ENCODE assay signal across 25 cellular contexts in the genomic region with DNA sequence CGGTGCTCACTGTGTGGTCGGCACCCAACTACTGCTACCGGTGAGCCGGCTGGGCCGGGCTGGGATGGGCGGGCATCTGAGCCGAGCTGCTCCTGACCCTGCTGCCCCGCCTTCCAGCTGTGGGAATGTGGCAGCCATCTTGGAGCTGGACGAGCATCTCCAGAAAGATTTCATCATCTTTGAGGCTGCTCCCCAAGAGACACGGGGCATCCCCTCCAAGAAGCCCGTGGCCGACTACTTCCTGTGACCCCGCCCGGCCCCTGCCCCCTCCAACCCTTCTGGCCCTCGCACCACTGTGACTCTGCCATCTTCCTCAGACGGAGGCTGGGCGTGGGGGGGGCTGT. TPM values are rescaled to one million over a fixed set of nuclear protein-coding genes. Genes with fewer than 3 reads are reported as not detected.
A peak's percentile ranks its signal among the peaks of the same experiment; 100 is the strongest.
DNase-seq lines count a peak whose midpoint lies in the region; ATAC-seq, FAIRE-seq and TF ChIP-seq lines count a peak whose summit lies in the region.
"Had no signal": no experiment of that assay in that cellular context is flagged by ENCODE, and none has a peak within 500 bp of the region (broad histone marks: within the 10 kb centered on the region; RNA-seq: fewer than 3 reads in every experiment).

No MANE protein-coding gene starts in this region.

- H3K4ac ChIP-seq in H1 (replicated peaks; ENCODE audit: insufficient read length, low read depth, low read length) = no peak overlapping the region
- no peak overlapping the region for H3K4ac ChIP-seq in mesendoderm (ENCODE audit: low read depth, low read length)

- H3K18ac ChIP-seq in H1 (ENCODE audit: extremely low read depth, low read length) (no peak overlapping the region), mesendoderm (ENCODE audit: low read length) (peak overlapping the region; percentile 19)

- no peaks in the 10 kb centered on the region for H3K4me1 ChIP-seq in H1 (replicated peaks in 1 of 4; ENCODE audit: control insufficient read depth in 3 of 4, insufficient read depth in 4 of 4, low read length in 3 of 4)
- peaks cover 4% of the 10 kb centered on the region for H3K4me1 ChIP-seq in mesendoderm (ENCODE audit: control insufficient read depth, low read depth, low read length)
- H3K4me1 ChIP-seq in thoracic aorta (ENCODE audit: control insufficient read depth in 1 of 2, low read depth in 2 of 2) = no peaks in the 10 kb centered on the region
- H3K4me1 ChIP-seq: neural progenitor cell, transverse colon had no signal

- H2BK120ac ChIP-seq in H1 (replicated peaks; ENCODE audit: low read depth, low read length) = no peak overlapping the region
- H2BK120ac ChIP-seq in mesendoderm (ENCODE audit: low read depth, low read length) = no peak overlapping the region

- no peak overlapping the region for H2BK20ac ChIP-seq in H1 (ENCODE audit: low read length)

- no peak for TF ChIP-seq POLR2A in H1 (IDR thresholded peaks at IDR 0.05; ENCODE audit: control extremely low read depth in 1 of 2, low read depth in 2 of 2, low read length in 2 of 2)

- no peak for TF ChIP-seq EP300 in H1 (IDR thresholded peaks at IDR 0.05; ENCODE audit: borderline replicate concordance in 1 of 2, low read depth in 2 of 2, low read length in 2 of 2)

- H2AFZ ChIP-seq in H1 (ENCODE audit: low read length) = no peak overlapping the region
- H2AFZ ChIP-seq: neural progenitor cell had no signal

- H3K23me2 ChIP-seq in H1 (ENCODE audit: low read depth, low read length) = no peaks in the 10 kb centered on the region

- H4K20me1 ChIP-seq in H1 (replicated peaks in 1 of 2; ENCODE audit: control insufficient read depth in 1 of 2, insufficient read depth in 2 of 2, low read length in 2 of 2) = peaks cover 7 to 17% of the 10 kb centered on the region in 2 experiments

- no peak overlapping the region for H2BK5ac ChIP-seq in H1 (ENCODE audit: low read depth, low read length)
- H2BK5ac ChIP-seq in mesendoderm (ENCODE audit: low read length) = no peak overlapping the region

- no peaks in the 10 kb centered on the region for H3K9me3 ChIP-seq in H1 (ENCODE audit: insufficient read depth in 2 of 2, low read depth in 1 of 2, low read length in 1 of 2)
- H3K9me3 ChIP-seq in thoracic aorta = no peaks in the 10 kb centered on the region
- no peaks in the 10 kb centered on the region for H3K9me3 ChIP-seq in MG63
- H3K9me3 ChIP-seq: transverse colon had no signal

- WGBS in H1 (ENCODE audit: extremely low coverage in 1 of 2, insufficient coverage in 1 of 2, insufficient read length in 1 of 2, insufficient replicate concordance in 2 of 2, low coverage in 1 of 2, low lambda C conversion rate in 2 of 2, missing lambda C conversion rate in 1 of 2), 2 experiments = 88% methylated on average over 5 of the region's 17 CpGs; no CpG with 5 or more reads in 1 of the 2 experiments
- WGBS in mesendoderm (ENCODE audit: extremely low coverage, insufficient coverage, low lambda C conversion rate) = no CpG with 5 or more reads among the region's 17 CpGs

- no peak for TF ChIP-seq RAD21 in H1 (IDR thresholded peaks at IDR 0.05 in 1 of 2, conservative IDR thresholded peaks at IDR 0.05 in 1 of 2; ENCODE audit: low read depth in 2 of 2, low read length in 2 of 2)

- no peak overlapping the region for H4K5ac ChIP-seq in H1 (ENCODE audit: insufficient read length, low read depth, low read length)
- H4K5ac ChIP-seq in mesendoderm (ENCODE audit: low read length) = no peak overlapping the region

- H3K27ac ChIP-seq in H1 (ENCODE audit: low read depth, low read length) (no peak overlapping the region), mesendoderm (ENCODE audit: low read depth, low read length) (no peak overlapping the region), thoracic aorta (peak overlapping the region in 1 of 2 donors; percentile 46)
- H3K27ac ChIP-seq: neural progenitor cell, transverse colon, VCaP had no signal

- H3K27ac Mint-ChIP-seq in activated T-cell treated with anti-CD3 and anti-CD28 coated beads, Interleukin-2, amount 50 U/mL, for 24 hours = peak overlapping the region; percentile 40
- H3K27ac Mint-ChIP-seq: activated naive CD4-positive, alpha-beta T cell treated with anti-CD3 and anti-CD28 coated beads, Interleukin-2, amount 50 U/mL, for 24 hours; neural progenitor cell had no signal

- H2AK5ac ChIP-seq in H1 (ENCODE audit: low read depth, low read length) (no peak overlapping the region), mesendoderm (ENCODE audit: low read length) (no peak overlapping the region)

- no peak overlapping the region for H3K23ac ChIP-seq in H1 (ENCODE audit: insufficient read length)
- H3K23ac ChIP-seq in mesendoderm (ENCODE audit: low read length) = no peak overlapping the region

- no peaks in the 10 kb centered on the region for H3K27me3 Mint-ChIP-seq in activated T-cell treated with anti-CD3 and anti-CD28 coated beads, Interleukin-2, amount 50 U/mL, for 24 hours
- H3K27me3 Mint-ChIP-seq: activated naive CD4-positive, alpha-beta T cell treated with anti-CD3 and anti-CD28 coated beads, Interleukin-2, amount 50 U/mL, for 24 hours had no signal

- H3K9me3 Mint-ChIP-seq in activated T-cell treated with anti-CD3 and anti-CD28 coated beads, Interleukin-2, amount 50 U/mL, for 24 hours = no peaks in the 10 kb centered on the region
- H3K9me3 Mint-ChIP-seq: activated naive CD4-positive, alpha-beta T cell treated with anti-CD3 and anti-CD28 coated beads, Interleukin-2, amount 50 U/mL, for 24 hours; brain; neural progenitor cell had no signal

- H3K14ac ChIP-seq in H1 (ENCODE audit: insufficient read length) = no peak overlapping the region

- H3K56ac ChIP-seq in H1 (replicated peaks; ENCODE audit: insufficient read length, low read depth, low read length) (no peak overlapping the region), mesendoderm (ENCODE audit: low read length) (peak overlapping the region; percentile 67)

- no peak overlapping the region for H3K9ac ChIP-seq in H1 (replicated peaks in 1 of 4; ENCODE audit: extremely low read depth in 1 of 4, low read depth in 3 of 4, low read length in 3 of 4)
- H3K9ac ChIP-seq in mesendoderm (ENCODE audit: low read length) = no peak overlapping the region
- H3K9ac ChIP-seq: neural progenitor cell had no signal

- FAIRE-seq in H1 (lab: Jason Lieb, UNC) = no peak
- FAIRE-seq: endometrium, frontal cortex, H54 had no signal

- no peak overlapping the region for H3K4me3 ChIP-seq in H1 (ENCODE audit: extremely low read depth in 1 of 4, insufficient read depth in 2 of 4, low read depth in 3 of 4, low read length in 4 of 4)
- no peak overlapping the region for H3K4me3 ChIP-seq in mesendoderm (ENCODE audit: low read length)
- no peak overlapping the region for H3K4me3 ChIP-seq in thoracic aorta
- H3K4me3 ChIP-seq in MG63 = no peak overlapping the region
- H3K4me3 ChIP-seq: coronary artery, neural progenitor cell, transverse colon had no signal

- no peak overlapping the region for H4K91ac ChIP-seq in H1 (replicated peaks; ENCODE audit: insufficient read length, low read length)

- ATAC-seq in thoracic aorta (ENCODE audit: insufficient number of reproducible peaks, low FRiP score, low read depth) = peak; percentile 32
- no peak for ATAC-seq in activated CD4-positive, CD25-positive, alpha-beta regulatory T cell treated with anti-CD3 and anti-CD28 coated beads, Interleukin-2, amount 50 U/mL, for 24 hours

- peaks cover 16% of the 10 kb centered on the region for H3K4me1 Mint-ChIP-seq in activated T-cell treated with anti-CD3 and anti-CD28 coated beads, Interleukin-2, amount 50 U/mL, for 24 hours (ENCODE audit: low read depth)
- H3K4me1 Mint-ChIP-seq: brain, neural progenitor cell had no signal

- H3K36me3 ChIP-seq in H1 (ENCODE audit: control insufficient read depth in 2 of 4, insufficient read depth in 4 of 4, low read length in 3 of 4) = peaks cover 21 to 55% (median 34%) of the 10 kb centered on the region in 4 experiments
- H3K36me3 ChIP-seq in mesendoderm (ENCODE audit: control insufficient read depth, insufficient read depth, low read length) = peaks cover 18% of the 10 kb centered on the region
- peaks cover 43% of the 10 kb centered on the region for H3K36me3 ChIP-seq in thoracic aorta
- H3K36me3 ChIP-seq in MG63 = peaks cover 64% of the 10 kb centered on the region
- H3K36me3 ChIP-seq: neural progenitor cell had no signal

- H3K27me3 ChIP-seq in H1 (replicated peaks in 1 of 4; ENCODE audit: control insufficient read depth in 3 of 4, extremely low read depth in 1 of 4, insufficient read depth in 3 of 4, low read length in 3 of 4) = no peaks in the 10 kb centered on the region; a peak in 1 of 7 replicates
- no peaks in the 10 kb centered on the region for H3K27me3 ChIP-seq in mesendoderm (ENCODE audit: insufficient read depth, low read length, poor library complexity)
- H3K27me3 ChIP-seq in thoracic aorta (replicated peaks; ENCODE audit: insufficient read depth) = no peaks in the 10 kb centered on the region
- H3K27me3 ChIP-seq in MG63 = no peaks in the 10 kb centered on the region
- H3K27me3 ChIP-seq: neural progenitor cell, transverse colon had no signal

- no peak overlapping the region for H2BK12ac ChIP-seq in H1 (ENCODE audit: low read depth, low read length)

- CTCF ChIA-PET in H1 (lab: Charles Lee; ENCODE audit: partially characterized antibody) = interaction anchor here (0.6 to 2.2 kb wide), 3 partner anchors 28 to 219 kb away, joined by 3 to 7 read pairs (median 5); no protein-coding TSS in a partner anchor

- H2BK15ac ChIP-seq in H1 (ENCODE audit: low read length) = no peak overlapping the region
- no peak overlapping the region for H2BK15ac ChIP-seq in mesendoderm (replicated peaks; ENCODE audit: low read depth)

- H3K4me3 Mint-ChIP-seq in activated T-cell treated with anti-CD3 and anti-CD28 coated beads, Interleukin-2, amount 50 U/mL, for 24 hours = no peak overlapping the region
- H3K4me3 Mint-ChIP-seq: activated naive CD4-positive, alpha-beta T cell treated with anti-CD3 and anti-CD28 coated beads, Interleukin-2, amount 50 U/mL, for 24 hours; neural progenitor cell had no signal

- POLR2A ChIA-PET in H1 (lab: Charles Lee; ENCODE audit: partially characterized antibody) = interaction anchor here (1.1 to 14.0 kb wide), 3 partner anchors 9 to 12 kb away, joined by 4 to 353 read pairs (median 6); partner anchors contain the start of genes ALDOA and PPP4C

- H3K36me3 Mint-ChIP-seq in activated T-cell treated with anti-CD3 and anti-CD28 coated beads, Interleukin-2, amount 50 U/mL, for 24 hours (ENCODE audit: low read depth) = peaks cover 73% of the 10 kb centered on the region

- TF ChIP-seq CTCF in H1 (IDR thresholded peaks at IDR 0.05; ENCODE audit: control extremely low read depth in 1 of 3, insufficient read depth in 1 of 3, low read depth in 1 of 3, low read length in 3 of 3) = no peak
- TF ChIP-seq CTCF in thoracic aorta (IDR thresholded peaks at IDR 0.05) = no peak

- no peak for DNase-seq in activated T-cell treated with anti-CD3 and anti-CD28 coated beads, Interleukin-2, amount 50 U/mL, for 24 hours
- DNase-seq in activated T-cell treated with anti-CD3 and anti-CD28 coated beads, Interleukin-2, amount 50 U/mL, for 1 hour = no peak
- DNase-seq in H1 (ENCODE audit: low read depth in 1 of 2, low spot score in 2 of 2) (no peak), mesendoderm (no peak), thoracic aorta (ENCODE audit: low spot score) (no peak), MG63 (no peak), SIG-M5 treated with dmso at 0.1 percent for 504 hours (lab: John Stamatoyannopoulos, UW; ENCODE audit: unreplicated experiment) (no peak)
- DNase-seq: activated CD4-positive, alpha-beta T cell treated with anti-CD3 and anti-CD28 coated beads, Interleukin-2, amount 50 U/mL, for 48 hours; activated T-cell treated with anti-CD3 and anti-CD28 coated beads for 4 hours; C1 segment of cervical spinal cord; GDM1; midbrain; NCI-H1417 treated with DMSO at 0.1 percent for 48 hours; NCI-H526 treated with DMSO at 0.1 percent for 48 hours; SHP77 treated with DMSO at 0.1 percent for 48 hours; transverse colon had no signal

- H3K79me1 ChIP-seq in H1 (ENCODE audit: low read depth, low read length) (no peaks in the 10 kb centered on the region; the same call in 1 of the 2 replicates), mesendoderm (ENCODE audit: low read length) (peaks cover 2% of the 10 kb centered on the region)

- H3K79me2 ChIP-seq in H1 (ENCODE audit: control insufficient read depth in 1 of 2, insufficient read depth in 2 of 2, low read length in 2 of 2) (peaks cover 0 to 4% of the 10 kb centered on the region in 2 experiments; a peak in 1 of 4 replicates), mesendoderm (ENCODE audit: control insufficient read depth, insufficient read depth, low read length) (no peaks in the 10 kb centered on the region)

- no peak overlapping the region for H3K4me2 ChIP-seq in H1 (ENCODE audit: insufficient read depth in 1 of 2, low read depth in 2 of 2, low read length in 2 of 2)
- no peak overlapping the region for H3K4me2 ChIP-seq in mesendoderm (ENCODE audit: low read length)
- H3K4me2 ChIP-seq: neural progenitor cell had no signal

- H4K8ac ChIP-seq in H1 (ENCODE audit: extremely low read depth, insufficient read depth, low read length) = no peak overlapping the region
- no peak overlapping the region for H4K8ac ChIP-seq in mesendoderm (ENCODE audit: low read depth, low read length)

RNA-seq across cellular contexts. Expression of gene TBX6, which starts 6.9 kb away (rescaled TPM):
- 2.3 and 2.8 TPM in 2 replicates for total RNA-seq in H1 (2021; fragmentation: NEBNext Ultra II Directional; extraction: Animal tissue kit (Norgen Biotek cat#: 25700))
- polyA plus RNA-seq in H1 (2011; rRNA removed) = 2.2 and 3.6 TPM in 2 replicates
- 1.5 TPM for polyA plus RNA-seq in H1 (2011; cell fraction: cytosol; rRNA removed)
- 4.9 TPM for polyA plus RNA-seq in H1 (2011; cell fraction: nucleus; rRNA removed)
- 2.1 to 4.8 TPM (median 3.4 TPM) in 4 replicates for polyA plus RNA-seq in H1 (2012, experiment 1 of 2)
- 3.3 TPM for polyA plus RNA-seq in H1 (2012, experiment 2 of 2)
- 2.4 TPM for polyA plus RNA-seq in H1 (2013, experiment 1 of 2)
- 2.0 TPM for polyA plus RNA-seq in H1 (2013, experiment 2 of 2)
- polyA minus RNA-seq in H1 (2011; rRNA and poly(A)+ RNA removed) = 0.20 and 0.44 TPM in 2 replicates
- polyA minus RNA-seq in H1 (2011; cell fraction: cytosol; rRNA and poly(A)+ RNA removed) = 1.6 TPM
- polyA minus RNA-seq in H1 (2011; cell fraction: nucleus; rRNA and poly(A)+ RNA removed) = 1.8 TPM
- 2.4 TPM for polyA plus RNA-seq in mesendoderm (2013, experiment 1 of 2)
- 2.1 TPM for polyA plus RNA-seq in mesendoderm (2013, experiment 2 of 2)
- under 1 TPM in 1 of 2 donors, not detected in 1; 0.56 TPM for total RNA-seq in thoracic aorta
- 0.30 TPM in 1 of 2 replicates, not detected in the other for total RNA-seq in MG63 (2014; rRNA removed; shearing (Covaris generic); ENCODE audit: low replicate concordance)

RNA-seq across cellular contexts. Expression of gene PPP4C, which starts 9.0 kb away (rescaled TPM):
- 148 TPM in 2 replicates for total RNA-seq in H1 (2021; fragmentation: NEBNext Ultra II Directional; extraction: Animal tissue kit (Norgen Biotek cat#: 25700))
- polyA plus RNA-seq in H1 (2011; rRNA removed) = 298 and 355 TPM in 2 replicates
- polyA plus RNA-seq in H1 (2011; cell fraction: cytosol; rRNA removed) = 266 TPM
- polyA plus RNA-seq in H1 (2011; cell fraction: nucleus; rRNA removed) = 241 TPM
- polyA plus RNA-seq in H1 (2012, experiment 1 of 2) = 134 to 209 TPM (median 190 TPM) in 4 replicates
- polyA plus RNA-seq in H1 (2012, experiment 2 of 2) = 229 TPM
- polyA plus RNA-seq in H1 (2013, experiment 1 of 2) = 96.9 TPM
- polyA plus RNA-seq in H1 (2013, experiment 2 of 2) = 101 TPM
- 329 and 355 TPM in 2 replicates for polyA minus RNA-seq in H1 (2011; rRNA and poly(A)+ RNA removed)
- polyA minus RNA-seq in H1 (2011; cell fraction: cytosol; rRNA and poly(A)+ RNA removed) = 125 TPM
- polyA minus RNA-seq in H1 (2011; cell fraction: nucleus; rRNA and poly(A)+ RNA removed) = 62.4 TPM
- polyA plus RNA-seq in mesendoderm (2013, experiment 1 of 2) = 94.2 TPM
- polyA plus RNA-seq in mesendoderm (2013, experiment 2 of 2) = 93.5 TPM
- 10 to 100 TPM; 37.7 to 54.2 TPM for total RNA-seq in thoracic aorta
- 127 and 193 TPM in 2 replicates for total RNA-seq in MG63 (2014; rRNA removed; shearing (Covaris generic); ENCODE audit: low replicate concordance)

RNA-seq across cellular contexts. Expression of gene YPEL3, which starts 11.2 kb away (rescaled TPM):
- total RNA-seq in H1 (2021; fragmentation: NEBNext Ultra II Directional; extraction: Animal tissue kit (Norgen Biotek cat#: 25700)) = 40.3 and 43.2 TPM in 2 replicates
- 53.3 and 91.8 TPM in 2 replicates for polyA plus RNA-seq in H1 (2011; rRNA removed)
- polyA plus RNA-seq in H1 (2011; cell fraction: cytosol; rRNA removed) = 49.2 TPM
- 126 TPM for polyA plus RNA-seq in H1 (2011; cell fraction: nucleus; rRNA removed)
- polyA plus RNA-seq in H1 (2012, experiment 1 of 2) = 53.5 to 72.5 TPM (median 65.8 TPM) in 4 replicates
- 62.9 TPM for polyA plus RNA-seq in H1 (2012, experiment 2 of 2)
- 35.3 TPM for polyA plus RNA-seq in H1 (2013, experiment 1 of 2)
- polyA plus RNA-seq in H1 (2013, experiment 2 of 2) = 36.6 TPM
- 10.7 and 15.9 TPM in 2 replicates for polyA minus RNA-seq in H1 (2011; rRNA and poly(A)+ RNA removed)
- 17.5 TPM for polyA minus RNA-seq in H1 (2011; cell fraction: cytosol; rRNA and poly(A)+ RNA removed)
- polyA minus RNA-seq in H1 (2011; cell fraction: nucleus; rRNA and poly(A)+ RNA removed) = 27.2 TPM
- polyA plus RNA-seq in mesendoderm (2013, experiment 1 of 2) = 26.3 TPM
- polyA plus RNA-seq in mesendoderm (2013, experiment 2 of 2) = 26.0 TPM
- total RNA-seq in thoracic aorta = 100 to 1,000 TPM in 1 of 2 donors, 10 to 100 TPM in 1; 69.2 to 105 TPM
- total RNA-seq in MG63 (2014; rRNA removed; shearing (Covaris generic); ENCODE audit: low replicate concordance) = 1.5 and 13.1 TPM in 2 replicates

RNA-seq across cellular contexts. Expression of gene ALDOA, which starts 19.2 kb away (rescaled TPM):
- total RNA-seq in H1 (2021; fragmentation: NEBNext Ultra II Directional; extraction: Animal tissue kit (Norgen Biotek cat#: 25700)) = 1,083 and 1,146 TPM in 2 replicates
- polyA plus RNA-seq in H1 (2011; rRNA removed) = 1,072 and 1,397 TPM in 2 replicates
- 884 TPM for polyA plus RNA-seq in H1 (2011; cell fraction: cytosol; rRNA removed)
- polyA plus RNA-seq in H1 (2011; cell fraction: nucleus; rRNA removed) = 1,022 TPM
- polyA plus RNA-seq in H1 (2012, experiment 1 of 2) = 986 to 1,460 TPM (median 1,381 TPM) in 4 replicates
- 2,176 TPM for polyA plus RNA-seq in H1 (2012, experiment 2 of 2)
- 777 TPM for polyA plus RNA-seq in H1 (2013, experiment 1 of 2)
- polyA plus RNA-seq in H1 (2013, experiment 2 of 2) = 779 TPM
- polyA minus RNA-seq in H1 (2011; rRNA and poly(A)+ RNA removed) = 753 and 900 TPM in 2 replicates
- 734 TPM for polyA minus RNA-seq in H1 (2011; cell fraction: cytosol; rRNA and poly(A)+ RNA removed)
- 382 TPM for polyA minus RNA-seq in H1 (2011; cell fraction: nucleus; rRNA and poly(A)+ RNA removed)
- polyA plus RNA-seq in mesendoderm (2013, experiment 1 of 2) = 759 TPM
- 778 TPM for polyA plus RNA-seq in mesendoderm (2013, experiment 2 of 2)
- total RNA-seq in thoracic aorta = 100 to 1,000 TPM; 569 to 841 TPM
- 911 and 1,101 TPM in 2 replicates for total RNA-seq in MG63 (2014; rRNA removed; shearing (Covaris generic); ENCODE audit: low replicate concordance)

RNA-seq across cellular contexts. Expression of gene GDPD3, which starts 28.5 kb away (rescaled TPM):
- 1.5 TPM in 1 of 2 replicates, not detected in the other for total RNA-seq in H1 (2021; fragmentation: NEBNext Ultra II Directional; extraction: Animal tissue kit (Norgen Biotek cat#: 25700))
- polyA plus RNA-seq in H1 (2011; rRNA removed) = 0.20 and 0.30 TPM in 2 replicates
- 0.35 TPM for polyA plus RNA-seq in H1 (2011; cell fraction: cytosol; rRNA removed)
- polyA plus RNA-seq in H1 (2011; cell fraction: nucleus; rRNA removed) = 1.7 TPM
- 1.9 to 4.0 TPM (median 2.5 TPM) in 4 replicates for polyA plus RNA-seq in H1 (2012, experiment 1 of 2)
- 0.29 TPM for polyA plus RNA-seq in H1 (2012, experiment 2 of 2)
- 1.3 TPM for polyA plus RNA-seq in H1 (2013, experiment 1 of 2)
- 1.7 TPM for polyA plus RNA-seq in H1 (2013, experiment 2 of 2)
- not detected in 2 replicates for polyA minus RNA-seq in H1 (2011; rRNA and poly(A)+ RNA removed)
- polyA minus RNA-seq in H1 (2011; cell fraction: cytosol; rRNA and poly(A)+ RNA removed) = not detected
- polyA minus RNA-seq in H1 (2011; cell fraction: nucleus; rRNA and poly(A)+ RNA removed) = not detected
- 1.0 TPM for polyA plus RNA-seq in mesendoderm (2013, experiment 1 of 2)
- polyA plus RNA-seq in mesendoderm (2013, experiment 2 of 2) = 1.1 TPM
- 1 to 10 TPM; 4.6 to 6.0 TPM for total RNA-seq in thoracic aorta
- total RNA-seq in MG63 (2014; rRNA removed; shearing (Covaris generic); ENCODE audit: low replicate concordance) = 0.43 TPM in 1 of 2 replicates, not detected in the other
